Comparison of ENCODE assay signal across 29 cellular contexts in genomic region chr11:66211100-66211499, GRCh38. TPM values are rescaled to one million over a fixed set of nuclear protein-coding genes. Genes with fewer than 3 reads are reported as not detected.
A peak's percentile ranks its signal among the peaks of the same experiment; 100 is the strongest.
DNase-seq lines count a peak whose midpoint lies in the region; ATAC-seq and TF ChIP-seq lines count a peak whose summit lies in the region.
"Had no signal": no experiment of that assay in that cellular context is flagged by ENCODE, and none has a peak within 500 bp of the region (broad histone marks: within the 10 kb centered on the region; RNA-seq: fewer than 3 reads in every experiment).

No MANE protein-coding gene starts in this region.

- H3K9me3 Mint-ChIP-seq in activated naive CD8-positive, alpha-beta T cell (ENCODE audit: low read depth), result no peaks in the 10 kb centered on the region
- H3K9me3 Mint-ChIP-seq in activated naive CD8-positive, alpha-beta T cell treated with anti-CD3 and anti-CD28 coated beads, Interleukin-2, amount 50 U/mL, for 24 hours, result no peaks in the 10 kb centered on the region
- no peaks in the 10 kb centered on the region for H3K9me3 Mint-ChIP-seq in dendritic cell treated with granulocyte-macrophage colony-stimulating factor and Interleukin-4, amounts not matched to agents 40 ng/mL and 50 ng/mL, for 4 days
- H3K9me3 Mint-ChIP-seq in stimulated activated effector memory CD8-positive, alpha-beta T cell treated with anti-CD3 and anti-CD28 coated beads, Interleukin-12 subunit alpha, Interleukin-12 subunit beta, amount 100 ng/mL, for 72 hours, result no peaks in the 10 kb centered on the region
- H3K9me3 Mint-ChIP-seq: CD4-positive, alpha-beta memory T cell had no signal

- no peaks in the 10 kb centered on the region for H3K9me3 ChIP-seq in OCI-LY7 (ENCODE audit: low read length)
- H3K9me3 ChIP-seq: BLaER1 treated with 17β-estradiol and CSF1 and Interleukin-3, amounts not matched to agents 10 nM and 100 nM; Peyer's patch had no signal

- H3K4me3 ChIP-seq in OCI-LY7 (ENCODE audit: low read depth, low read length, poor library complexity, severe bottlenecking), result no peak overlapping the region
- H3K4me3 ChIP-seq: BLaER1 treated with 17β-estradiol and CSF1 and Interleukin-3, amounts not matched to agents 10 nM and 100 nM; GM12878; Peyer's patch; SK-N-MC had no signal

- H3K36me3 Mint-ChIP-seq in activated naive CD8-positive, alpha-beta T cell, result no peaks in the 10 kb centered on the region
- H3K36me3 Mint-ChIP-seq in activated naive CD8-positive, alpha-beta T cell treated with anti-CD3 and anti-CD28 coated beads, Interleukin-2, amount 50 U/mL, for 24 hours (ENCODE audit: low read depth), result peaks cover 12% of the 10 kb centered on the region
- H3K36me3 Mint-ChIP-seq in dendritic cell treated with granulocyte-macrophage colony-stimulating factor and Interleukin-4, amounts not matched to agents 40 ng/mL and 50 ng/mL, for 4 days (ENCODE audit: low read depth), result peaks cover 49% of the 10 kb centered on the region
- H3K36me3 Mint-ChIP-seq in stimulated activated effector memory CD8-positive, alpha-beta T cell treated with anti-CD3 and anti-CD28 coated beads, Interleukin-12 subunit alpha, Interleukin-12 subunit beta, amount 100 ng/mL, for 72 hours, result peaks cover 59% of the 10 kb centered on the region

- no peak for ATAC-seq in activated naive CD8-positive, alpha-beta T cell treated with anti-CD3 and anti-CD28 coated beads, Interleukin-2, amount 50 U/mL, for 24 hours
- no peak for ATAC-seq in stimulated activated effector memory CD8-positive, alpha-beta T cell treated with anti-CD3 and anti-CD28 coated beads, Interleukin-12 subunit alpha, Interleukin-12 subunit beta, amount 100 ng/mL, for 72 hours
- ATAC-seq in GM19351 (IDR thresholded peaks at IDR 0.05; ENCODE audit: unreplicated experiment), result no peak
- ATAC-seq: GM12878, HCT116, HepG2 had no signal

- POLR2A ChIA-PET in OCI-LY7 (lab: Charles Lee), result no interaction called here

- CTCF ChIA-PET in OCI-LY7 (lab: Charles Lee; ENCODE audit: unreplicated experiment), result no interaction called here

- no peaks in the 10 kb centered on the region for H3K9me2 ChIP-seq in OCI-LY7 (ENCODE audit: insufficient read depth, low read length)

- BruUV-seq in OCI-LY7 (replicated peaks; lab: Mats Ljungman, UMichigan), result no TSS peak

- H3K79me2 ChIP-seq in OCI-LY7 (ENCODE audit: insufficient read depth, low read depth, low read length), result no peaks in the 10 kb centered on the region

- intact Hi-C loops in dendritic cell treated with granulocyte-macrophage colony-stimulating factor and Interleukin-4, amounts not matched to agents 40 ng/mL and 50 ng/mL, for 4 days (cut with micrococcal nuclease), result no loop called here
- intact Hi-C loops in OCI-LY7 (cut with micrococcal nuclease; ENCODE audit: unreplicated experiment), result no loop called here

- no peak overlapping the region for H3K4me2 ChIP-seq in OCI-LY7 (ENCODE audit: low read length)

- H3K4me3 Mint-ChIP-seq in activated naive CD8-positive, alpha-beta T cell, result no peak overlapping the region
- no peak overlapping the region for H3K4me3 Mint-ChIP-seq in activated naive CD8-positive, alpha-beta T cell treated with anti-CD3 and anti-CD28 coated beads, Interleukin-2, amount 50 U/mL, for 24 hours
- H3K4me3 Mint-ChIP-seq in dendritic cell treated with granulocyte-macrophage colony-stimulating factor and Interleukin-4, amounts not matched to agents 40 ng/mL and 50 ng/mL, for 4 days, result no peak overlapping the region
- no peak overlapping the region for H3K4me3 Mint-ChIP-seq in stimulated activated effector memory CD8-positive, alpha-beta T cell treated with anti-CD3 and anti-CD28 coated beads, Interleukin-12 subunit alpha, Interleukin-12 subunit beta, amount 100 ng/mL, for 72 hours
- H3K4me3 Mint-ChIP-seq: CD4-positive, alpha-beta memory T cell had no signal

- H3K4me1 ChIP-seq in OCI-LY7 (ENCODE audit: insufficient read depth, low read length, poor library complexity, severe bottlenecking), result no peaks in the 10 kb centered on the region
- H3K4me1 ChIP-seq: Peyer's patch had no signal

- H3K4me1 Mint-ChIP-seq in activated naive CD8-positive, alpha-beta T cell (ENCODE audit: low read depth), result peaks cover 5% of the 10 kb centered on the region
- no peaks in the 10 kb centered on the region for H3K4me1 Mint-ChIP-seq in activated naive CD8-positive, alpha-beta T cell treated with anti-CD3 and anti-CD28 coated beads, Interleukin-2, amount 50 U/mL, for 24 hours
- peaks cover 10% of the 10 kb centered on the region for H3K4me1 Mint-ChIP-seq in dendritic cell treated with granulocyte-macrophage colony-stimulating factor and Interleukin-4, amounts not matched to agents 40 ng/mL and 50 ng/mL, for 4 days (ENCODE audit: low read depth)
- no peaks in the 10 kb centered on the region for H3K4me1 Mint-ChIP-seq in stimulated activated effector memory CD8-positive, alpha-beta T cell treated with anti-CD3 and anti-CD28 coated beads, Interleukin-12 subunit alpha, Interleukin-12 subunit beta, amount 100 ng/mL, for 72 hours

- H3K27me3 Mint-ChIP-seq in activated naive CD8-positive, alpha-beta T cell, result no peaks in the 10 kb centered on the region
- H3K27me3 Mint-ChIP-seq in activated naive CD8-positive, alpha-beta T cell treated with anti-CD3 and anti-CD28 coated beads, Interleukin-2, amount 50 U/mL, for 24 hours, result no peaks in the 10 kb centered on the region
- H3K27me3 Mint-ChIP-seq in dendritic cell treated with granulocyte-macrophage colony-stimulating factor and Interleukin-4, amounts not matched to agents 40 ng/mL and 50 ng/mL, for 4 days, result no peaks in the 10 kb centered on the region
- H3K27me3 Mint-ChIP-seq: CD4-positive, alpha-beta memory T cell had no signal

- peak overlapping the region; percentile 50 for H3K27ac Mint-ChIP-seq in activated naive CD8-positive, alpha-beta T cell
- no peak overlapping the region for H3K27ac Mint-ChIP-seq in activated naive CD8-positive, alpha-beta T cell treated with anti-CD3 and anti-CD28 coated beads, Interleukin-2, amount 50 U/mL, for 24 hours
- H3K27ac Mint-ChIP-seq in dendritic cell treated with granulocyte-macrophage colony-stimulating factor and Interleukin-4, amounts not matched to agents 40 ng/mL and 50 ng/mL, for 4 days, result peak overlapping the region; percentile 23
- peak overlapping the region; percentile 68 for H3K27ac Mint-ChIP-seq in stimulated activated effector memory CD8-positive, alpha-beta T cell treated with anti-CD3 and anti-CD28 coated beads, Interleukin-12 subunit alpha, Interleukin-12 subunit beta, amount 100 ng/mL, for 72 hours

- TF ChIP-seq CTCF in OCI-LY7 (conservative IDR thresholded peaks at IDR 0.05; ENCODE audit: low read length), result no peak

- H3K36me3 ChIP-seq in OCI-LY7 (ENCODE audit: insufficient read depth, low read length), result peaks cover 5% of the 10 kb centered on the region; the same call in 1 of the 2 replicates

- no peak overlapping the region for H3K27ac ChIP-seq in OCI-LY7 (ENCODE audit: low read depth, low read length, poor library complexity, severe bottlenecking)
- H3K27ac ChIP-seq: BLaER1 treated with 17β-estradiol and CSF1 and Interleukin-3, amounts not matched to agents 10 nM and 100 nM; Peyer's patch; SK-N-MC had no signal

- no peak overlapping the region for H2AFZ ChIP-seq in OCI-LY7 (ENCODE audit: low read length)

- H4K20me1 ChIP-seq in OCI-LY7 (ENCODE audit: insufficient read depth, low read length), result no peaks in the 10 kb centered on the region

- no peak for DNase-seq in activated naive CD8-positive, alpha-beta T cell treated with anti-CD3 and anti-CD28 coated beads, Interleukin-2, amount 50 U/mL, for 24 hours
- DNase-seq in stimulated activated effector memory CD8-positive, alpha-beta T cell treated with anti-CD3 and anti-CD28 coated beads, Interleukin-12 subunit alpha, Interleukin-12 subunit beta, amount 100 ng/mL, for 72 hours (ENCODE audit: low spot score in 2 of 2), result no peak
- DNase-seq in OCI-LY7 (ENCODE audit: low spot score) (no peak), medulla oblongata (ENCODE audit: extremely low spot score) (no peak)
- DNase-seq: CD4-positive, alpha-beta memory T cell; DMS 273 treated with DMSO at 0.1 percent for 48 hours; DMS79; EL; GDM1; Karpas-422; NCI-H1092; NCI-H1436; NCI-H187; NCI-H2081 treated with DMSO at 0.1 percent for 48 hours; NCI-H2171; NCI-H226; NCI-H510A; NCI-H69; OCI-M1; SIG-M5 had no signal

RNA-seq across cellular contexts. Expression of gene KLC2, which starts 46.4 kb away (rescaled TPM):
- total RNA-seq in OCI-LY7 (2014; rRNA removed; shearing (Covaris generic)), result 19.8 and 22.1 TPM in 2 replicates
- total RNA-seq in OCI-LY7 (2022), result 43.6 and 55.2 TPM in 2 replicates

RNA-seq across cellular contexts. Expression of gene RAB1B, which starts 57.3 kb away (rescaled TPM):
- total RNA-seq in OCI-LY7 (2014; rRNA removed; shearing (Covaris generic)), result 69.2 and 77.7 TPM in 2 replicates
- 81.8 and 88.1 TPM in 2 replicates for total RNA-seq in OCI-LY7 (2022)
